ENCODE assay signal across 2 cellular contexts in the genomic region with DNA sequence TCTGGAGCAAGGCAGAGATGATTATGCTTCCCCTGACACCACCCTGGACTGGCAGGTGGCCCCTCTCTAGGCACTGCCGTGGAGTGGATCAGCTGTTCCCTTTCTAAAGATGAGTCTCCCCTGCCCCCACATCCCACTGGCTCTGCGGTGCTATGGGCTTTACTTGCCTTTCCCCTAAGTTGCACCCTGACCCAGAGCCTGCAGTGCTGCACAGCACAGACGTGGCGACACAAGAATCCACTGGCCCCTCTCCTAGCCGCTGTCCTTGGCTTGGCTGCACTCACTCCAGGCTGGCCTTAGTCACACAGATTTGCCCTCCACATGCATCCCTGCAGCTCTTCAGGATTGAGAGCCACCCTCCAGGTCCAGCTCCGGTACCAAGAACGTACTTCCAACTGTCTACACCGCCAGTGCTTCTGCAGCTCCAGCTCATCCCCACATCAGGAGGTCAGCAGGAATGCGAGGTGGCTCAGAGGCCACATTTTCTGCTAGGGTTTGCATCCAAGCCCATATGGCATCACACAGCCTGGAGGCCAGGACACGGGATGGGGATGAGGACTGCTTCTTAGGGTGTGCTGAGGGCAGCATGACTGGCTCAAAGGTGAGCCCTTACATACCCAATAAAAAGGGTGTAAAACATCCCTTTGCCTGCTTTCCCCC.
TF ChIP-seq lines count a peak whose summit lies in the region.

No MANE protein-coding gene starts in this region.

TF ChIP-seq in H1, 55 proteins besides CTCF, POLR2A, EP300 and RAD21:
- TF ChIP-seq FOSL1 (IDR thresholded peaks at IDR 0.05; ENCODE audit: insufficient read depth, low read depth, low read length) (no peak), KDM1A (IDR thresholded peaks at IDR 0.05; ENCODE audit: borderline replicate concordance, low read length) (no peak), YY1 (IDR thresholded peaks at IDR 0.05; ENCODE audit: low read depth, low read length) (no peak), MAFK (IDR thresholded peaks at IDR 0.05; ENCODE audit: low read depth, low read length) (no peak), CBX5 (IDR thresholded peaks at IDR 0.05; ENCODE audit: low read depth, low read length) (no peak), CEBPB (IDR thresholded peaks at IDR 0.05; ENCODE audit: low read depth, low read length) (no peak), TCF12 (IDR thresholded peaks at IDR 0.05; ENCODE audit: low read depth, low read length) (no peak), JUND (IDR thresholded peaks at IDR 0.05; ENCODE audit: low read length) (no peak), HDAC2 (IDR thresholded peaks at IDR 0.05; ENCODE audit: borderline replicate concordance in 1 of 2, low read depth in 2 of 2, low read length in 2 of 2) (no peak), TAF1 (IDR thresholded peaks at IDR 0.05; ENCODE audit: low read depth, low read length) (no peak), HDAC6 (IDR thresholded peaks at IDR 0.05; ENCODE audit: low read depth, low read length) (no peak)
- TF ChIP-seq, protein P1, sequence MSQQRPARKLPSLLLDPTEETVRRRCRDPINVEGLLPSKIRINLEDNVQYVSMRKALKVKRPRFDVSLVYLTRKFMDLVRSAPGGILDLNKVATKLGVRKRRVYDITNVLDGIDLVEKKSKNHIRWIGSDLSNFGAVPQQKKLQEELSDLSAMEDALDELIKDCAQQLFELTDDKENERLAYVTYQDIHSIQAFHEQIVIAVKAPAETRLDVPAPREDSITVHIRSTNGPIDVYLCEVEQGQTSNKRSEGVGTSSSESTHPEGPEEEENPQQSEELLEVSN (IDR thresholded peaks at IDR 0.05), result no peak

TF ChIP-seq in SK-N-SH treated with all-trans-retinoic acid at 6 μM for 48 hours, 23 proteins besides CTCF, POLR2A, EP300 and RAD21:
- TF ChIP-seq ZNF70 (CRISPR knock-in tag; IDR thresholded peaks at IDR 0.05) (no peak), ZNF565 (CRISPR knock-in tag; conservative IDR thresholded peaks at IDR 0.05; ENCODE audit: low read depth) (no peak), TCF4 (CRISPR knock-in tag; IDR thresholded peaks at IDR 0.05; ENCODE audit: borderline replicate concordance) (no peak), ESRRG (CRISPR knock-in tag; IDR thresholded peaks at IDR 0.05) (no peak), RARB (CRISPR knock-in tag; IDR thresholded peaks at IDR 0.05) (no peak), GLIS3 (CRISPR knock-in tag; IDR thresholded peaks at IDR 0.05) (no peak), ARNTL (CRISPR knock-in tag; IDR thresholded peaks at IDR 0.05; ENCODE audit: borderline replicate concordance, low read depth) (no peak), OSR1 (CRISPR knock-in tag; IDR thresholded peaks at IDR 0.05) (no peak), TOX (CRISPR knock-in tag; IDR thresholded peaks at IDR 0.05; ENCODE audit: borderline replicate concordance) (no peak), CSDC2 (CRISPR knock-in tag; IDR thresholded peaks at IDR 0.05) (no peak), ZFP3 (CRISPR knock-in tag; IDR thresholded peaks at IDR 0.05) (no peak), ISL1 (CRISPR knock-in tag; IDR thresholded peaks at IDR 0.05) (no peak)
- TF ChIP-seq, protein P2, sequence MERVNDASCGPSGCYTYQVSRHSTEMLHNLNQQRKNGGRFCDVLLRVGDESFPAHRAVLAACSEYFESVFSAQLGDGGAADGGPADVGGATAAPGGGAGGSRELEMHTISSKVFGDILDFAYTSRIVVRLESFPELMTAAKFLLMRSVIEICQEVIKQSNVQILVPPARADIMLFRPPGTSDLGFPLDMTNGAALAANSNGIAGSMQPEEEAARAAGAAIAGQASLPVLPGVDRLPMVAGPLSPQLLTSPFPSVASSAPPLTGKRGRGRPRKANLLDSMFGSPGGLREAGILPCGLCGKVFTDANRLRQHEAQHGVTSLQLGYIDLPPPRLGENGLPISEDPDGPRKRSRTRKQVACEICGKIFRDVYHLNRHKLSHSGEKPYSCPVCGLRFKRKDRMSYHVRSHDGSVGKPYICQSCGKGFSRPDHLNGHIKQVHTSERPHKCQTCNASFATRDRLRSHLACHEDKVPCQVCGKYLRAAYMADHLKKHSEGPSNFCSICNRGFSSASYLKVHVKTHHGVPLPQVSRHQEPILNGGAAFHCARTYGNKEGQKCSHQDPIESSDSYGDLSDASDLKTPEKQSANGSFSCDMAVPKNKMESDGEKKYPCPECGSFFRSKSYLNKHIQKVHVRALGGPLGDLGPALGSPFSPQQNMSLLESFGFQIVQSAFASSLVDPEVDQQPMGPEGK (CRISPR knock-in tag; IDR thresholded peaks at IDR 0.05; ENCODE audit: borderline replicate concordance), result no peak
- TF ChIP-seq, protein P3, sequence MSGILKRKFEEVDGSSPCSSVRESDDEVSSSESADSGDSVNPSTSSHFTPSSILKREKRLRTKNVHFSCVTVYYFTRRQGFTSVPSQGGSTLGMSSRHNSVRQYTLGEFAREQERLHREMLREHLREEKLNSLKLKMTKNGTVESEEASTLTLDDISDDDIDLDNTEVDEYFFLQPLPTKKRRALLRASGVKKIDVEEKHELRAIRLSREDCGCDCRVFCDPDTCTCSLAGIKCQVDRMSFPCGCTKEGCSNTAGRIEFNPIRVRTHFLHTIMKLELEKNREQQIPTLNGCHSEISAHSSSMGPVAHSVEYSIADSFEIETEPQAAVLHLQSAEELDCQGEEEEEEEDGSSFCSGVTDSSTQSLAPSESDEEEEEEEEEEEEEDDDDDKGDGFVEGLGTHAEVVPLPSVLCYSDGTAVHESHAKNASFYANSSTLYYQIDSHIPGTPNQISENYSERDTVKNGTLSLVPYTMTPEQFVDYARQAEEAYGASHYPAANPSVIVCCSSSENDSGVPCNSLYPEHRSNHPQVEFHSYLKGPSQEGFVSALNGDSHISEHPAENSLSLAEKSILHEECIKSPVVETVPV (CRISPR knock-in tag; IDR thresholded peaks at IDR 0.05), result no peak
